Comparison of ENCODE assay signal across 1 cellular context in the genomic region with DNA sequence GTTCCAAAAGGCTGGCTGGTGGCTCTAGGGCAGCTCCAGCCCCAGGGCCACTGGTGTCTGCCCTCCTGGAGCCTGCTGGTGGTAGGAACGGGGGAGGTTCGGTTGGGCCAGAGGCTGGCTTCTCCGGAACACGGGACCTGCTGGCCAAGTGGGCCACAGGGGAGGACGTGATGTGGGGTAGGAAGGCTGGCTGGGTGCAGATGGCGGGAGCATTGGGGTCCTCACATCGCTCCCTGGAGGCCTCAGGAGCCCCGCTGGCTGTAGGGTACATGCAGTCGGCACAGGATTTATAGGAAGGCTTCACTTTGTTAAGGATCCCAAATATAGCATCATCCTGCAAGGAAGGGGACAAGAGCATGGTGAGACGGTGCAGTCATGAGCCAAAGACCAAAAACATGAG.
TF ChIP-seq lines count a peak whose summit lies in the region.

No MANE protein-coding gene starts in this region.

TF ChIP-seq in IMR-90, 13 proteins besides CTCF, POLR2A, EP300 and RAD21:
- TF ChIP-seq FOS (IDR thresholded peaks at IDR 0.05; ENCODE audit: low read depth, low read length), result no peak
- TF ChIP-seq RCOR1 (IDR thresholded peaks at IDR 0.05; ENCODE audit: insufficient replicate concordance, low read length), result no peak
- no peak for TF ChIP-seq MAFK (IDR thresholded peaks at IDR 0.05; ENCODE audit: low read depth, low read length)
- TF ChIP-seq, protein P1, sequence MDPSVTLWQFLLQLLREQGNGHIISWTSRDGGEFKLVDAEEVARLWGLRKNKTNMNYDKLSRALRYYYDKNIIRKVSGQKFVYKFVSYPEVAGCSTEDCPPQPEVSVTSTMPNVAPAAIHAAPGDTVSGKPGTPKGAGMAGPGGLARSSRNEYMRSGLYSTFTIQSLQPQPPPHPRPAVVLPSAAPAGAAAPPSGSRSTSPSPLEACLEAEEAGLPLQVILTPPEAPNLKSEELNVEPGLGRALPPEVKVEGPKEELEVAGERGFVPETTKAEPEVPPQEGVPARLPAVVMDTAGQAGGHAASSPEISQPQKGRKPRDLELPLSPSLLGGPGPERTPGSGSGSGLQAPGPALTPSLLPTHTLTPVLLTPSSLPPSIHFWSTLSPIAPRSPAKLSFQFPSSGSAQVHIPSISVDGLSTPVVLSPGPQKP (IDR thresholded peaks at IDR 0.05; ENCODE audit: borderline replicate concordance, low read depth, low read length), result no peak
